ENCODE assay signal across 20 cellular contexts in genomic region chr3:20037255-20037996, GRCh38. TPM values are rescaled to one million over a fixed set of nuclear protein-coding genes. Genes with fewer than 3 reads are reported as not detected.
DNase-seq lines count a peak whose midpoint lies in the region; ATAC-seq and TF ChIP-seq lines count a peak whose summit lies in the region.
"Had no signal": no experiment of that assay in that cellular context is flagged by ENCODE, and none has a peak within 500 bp of the region (broad histone marks: within the 10 kb centered on the region; RNA-seq: fewer than 3 reads in every experiment).

No MANE protein-coding gene starts in this region.

- in situ Hi-C loops in astrocyte of the spinal cord (cut with HindIII; ENCODE audit: low sequenced_read_pairs), result no loop called here

- peaks cover 0 to 14% of the 10 kb centered on the region in 2 donors for H3K36me3 Mint-ChIP-seq in CD4-positive, alpha-beta memory T cell
- H3K36me3 Mint-ChIP-seq in HFFc6 (ENCODE audit: low read depth), result no peaks in the 10 kb centered on the region
- H3K36me3 Mint-ChIP-seq in naive thymus-derived CD8-positive, alpha-beta T cell, result no peaks in the 10 kb centered on the region
- H3K36me3 Mint-ChIP-seq: activated naive CD4-positive, alpha-beta T cell treated with anti-CD3 and anti-CD28 coated beads, Interleukin-2, amount 50 U/mL, for 24 hours; CD14-positive monocyte had no signal

- H3K4me1 ChIP-seq in CD4-positive, alpha-beta memory T cell (ENCODE audit: insufficient read depth, low read length), result peaks cover 27% of the 10 kb centered on the region
- peaks cover 11% of the 10 kb centered on the region for H3K4me1 ChIP-seq in mucosa of descending colon (ENCODE audit: low read depth)
- H3K4me1 ChIP-seq: testis had no signal

- H3K9me3 ChIP-seq in CD4-positive, alpha-beta memory T cell (ENCODE audit: control insufficient read depth in 1 of 2, low read length in 2 of 2), result no peaks in the 10 kb centered on the region
- no peaks in the 10 kb centered on the region for H3K9me3 ChIP-seq in mucosa of descending colon
- H3K9me3 ChIP-seq: lower lobe of right lung, MG63, testis had no signal

- H3K4me3 ChIP-seq in CD4-positive, alpha-beta memory T cell (ENCODE audit: low read length in 2 of 2), result no peak overlapping the region
- H3K4me3 ChIP-seq in astrocyte of the spinal cord (ENCODE audit: low read depth, low read length) (no peak overlapping the region), mucosa of descending colon (no peak overlapping the region)
- H3K4me3 ChIP-seq: lower lobe of right lung, MG63, testis had no signal

- H3K27me3 Mint-ChIP-seq in CD4-positive, alpha-beta memory T cell, result no peaks in the 10 kb centered on the region
- 0 out of 2 replicates have a peak, but pooled peaks cover 2% of the 10 kb centered on the region for H3K27me3 Mint-ChIP-seq in HFFc6 (ENCODE audit: insufficient read depth)
- H3K27me3 Mint-ChIP-seq in naive thymus-derived CD8-positive, alpha-beta T cell, result no peaks in the 10 kb centered on the region
- H3K27me3 Mint-ChIP-seq: activated naive CD4-positive, alpha-beta T cell treated with anti-CD3 and anti-CD28 coated beads, Interleukin-2, amount 50 U/mL, for 24 hours; central memory CD8-positive, alpha-beta T cell had no signal

- H3K27ac Mint-ChIP-seq in CD4-positive, alpha-beta memory T cell, result peak overlapping the region; percentile 76 to 99 (median 96)
- no peak overlapping the region for H3K27ac Mint-ChIP-seq in HFFc6
- peak overlapping the region in 9 of 10 donors; percentile 15 to 97 (median 91) for H3K27ac Mint-ChIP-seq in naive thymus-derived CD8-positive, alpha-beta T cell
- H3K27ac Mint-ChIP-seq: CD14-positive monocyte had no signal

- intact Hi-C loops in CD4-positive, alpha-beta memory T cell (cut with micrococcal nuclease), result no loop called here
- intact Hi-C loops in mucosa of descending colon (cut with DNase I, micrococcal nuclease), result no loop called here

- no peak for ATAC-seq in naive thymus-derived CD8-positive, alpha-beta T cell
- no peak for ATAC-seq in GM21825 (IDR thresholded peaks at IDR 0.05; ENCODE audit: unreplicated experiment)
- ATAC-seq in mucosa of descending colon, result no peak
- ATAC-seq in HG03139 (IDR thresholded peaks at IDR 0.05; ENCODE audit: unreplicated experiment), result no peak
- ATAC-seq: lower lobe of right lung, Panc1, sciatic nerve had no signal

- H3K4me1 Mint-ChIP-seq in CD4-positive, alpha-beta memory T cell, result peaks cover 18 to 39% (median 25%) of the 10 kb centered on the region in 4 donors
- H3K4me1 Mint-ChIP-seq in HFFc6 (ENCODE audit: low read depth), result peaks cover 22% of the 10 kb centered on the region
- H3K4me1 Mint-ChIP-seq in naive thymus-derived CD8-positive, alpha-beta T cell, result peaks cover 22 to 32% (median 28%) of the 10 kb centered on the region in 4 donors

- CTCF ChIA-PET in CD4-positive, alpha-beta memory T cell (lab: Charles Lee; ENCODE audit: partially characterized antibody), result no interaction called here

- H3K36me3 ChIP-seq in CD4-positive, alpha-beta memory T cell (ENCODE audit: insufficient read depth, low read length), result no peaks in the 10 kb centered on the region
- H3K36me3 ChIP-seq in mucosa of descending colon (ENCODE audit: low read depth), result no peaks in the 10 kb centered on the region
- H3K36me3 ChIP-seq: lower lobe of right lung, MG63 had no signal

- H3K9me3 Mint-ChIP-seq in CD4-positive, alpha-beta memory T cell, result peaks cover 0 to 2% (median 0%) of the 10 kb centered on the region in 8 donors
- no peaks in the 10 kb centered on the region for H3K9me3 Mint-ChIP-seq in HFFc6
- H3K9me3 Mint-ChIP-seq in naive thymus-derived CD8-positive, alpha-beta T cell, result no peaks in the 10 kb centered on the region
- H3K9me3 Mint-ChIP-seq: activated naive CD4-positive, alpha-beta T cell treated with anti-CD3 and anti-CD28 coated beads, Interleukin-2, amount 50 U/mL, for 24 hours; CD14-positive monocyte; central memory CD8-positive, alpha-beta T cell had no signal

- DNase-seq in CD4-positive, alpha-beta memory T cell, result no peak
- no peak for DNase-seq in HFFc6
- DNase-seq in astrocyte of the spinal cord (ENCODE audit: low read depth, low spot score), result no peak
- no peak for DNase-seq in naive thymus-derived CD8-positive, alpha-beta T cell
- DNase-seq in mucosa of descending colon, result no peak
- DNase-seq: activated CD4-positive, CD25-positive, alpha-beta regulatory T cell; GOT3; lower lobe of right lung; MG63; NCI-H187; NCI-H510A; stimulated activated CD4-positive, alpha-beta T cell treated with anti-CD3 and anti-CD28 coated beads, Interleukin-1b, Interleukin-23, amount 100 ng/mL, for 48 hours; testis had no signal

- H3K4me3 Mint-ChIP-seq in CD4-positive, alpha-beta memory T cell, result peak overlapping the region in 3 of 8 donors; percentile 3 to 91 (median 8)
- H3K4me3 Mint-ChIP-seq in HFFc6, result no peak overlapping the region
- peak overlapping the region in 2 of 10 donors; percentile 11 to 48 for H3K4me3 Mint-ChIP-seq in naive thymus-derived CD8-positive, alpha-beta T cell
- H3K4me3 Mint-ChIP-seq: activated naive CD4-positive, alpha-beta T cell treated with anti-CD3 and anti-CD28 coated beads, Interleukin-2, amount 50 U/mL, for 24 hours; CD14-positive monocyte; central memory CD8-positive, alpha-beta T cell had no signal

- POLR2A ChIA-PET in CD4-positive, alpha-beta memory T cell (lab: Charles Lee; ENCODE audit: partially characterized antibody), result interaction anchor here (5.6 kb wide), 1 partner anchor 89 kb away, joined by 62 read pairs; the partner anchor contains the start of gene RAB5A
- POLR2A ChIA-PET in naive thymus-derived CD8-positive, alpha-beta T cell (lab: Charles Lee), result interaction anchor here (0.8 kb wide), 1 partner anchor 149 kb away, joined by 4 read pairs; the partner anchor contains the start of gene SGO1

- peak; percentile 24; the same call in 1 of the 2 replicates for TF ChIP-seq CTCF in HFFc6 (IDR thresholded peaks at IDR 0.05)
- peak; percentile 12 for TF ChIP-seq CTCF in astrocyte of the spinal cord (IDR thresholded peaks at IDR 0.05; ENCODE audit: low read depth, low read length)
- no peak for TF ChIP-seq CTCF in mucosa of descending colon (IDR thresholded peaks at IDR 0.05)

- peak overlapping the region; percentile 79 for H3K27ac ChIP-seq in CD4-positive, alpha-beta memory T cell (ENCODE audit: low read depth, low read length)
- H3K27ac ChIP-seq: lower lobe of right lung, testis had no signal

- no peaks in the 10 kb centered on the region for H3K27me3 ChIP-seq in CD4-positive, alpha-beta memory T cell (ENCODE audit: insufficient read depth, low read length)
- H3K27me3 ChIP-seq: MG63, testis had no signal

RNA-seq across cellular contexts. Expression of gene KAT2B, which starts 2.8 kb away (rescaled TPM):
- 10 to 100 TPM; 81.3 to 85.9 TPM for total RNA-seq in CD4-positive, alpha-beta memory T cell
- polyA plus RNA-seq in CD4-positive, alpha-beta memory T cell, result 10 to 100 TPM in 1 of 2 donors, 1 to 10 TPM in 1; 4.3 to 11.5 TPM
- total RNA-seq in HFFc6 (2021; fragmentation: NEBNext Ultra II Directional; extraction: Animal tissue kit (Norgen Biotek cat#: 25700)), result 10 to 100 TPM in 4 of 6 experiments, 1 to 10 TPM in 2; 8.3 to 17.3 (median 12.5) TPM
- 10 to 100 TPM; 52.0 to 60.2 TPM for total RNA-seq in naive thymus-derived CD8-positive, alpha-beta T cell
- polyA plus RNA-seq in naive thymus-derived CD8-positive, alpha-beta T cell, result 1 to 10 TPM; 2.9 to 5.9 (median 2.9) TPM
- 10 to 100 TPM; 27.2 to 49.1 (median 27.5) TPM for total RNA-seq in mucosa of descending colon

RNA-seq across cellular contexts. Expression of gene PP2D1, which starts 25.4 kb away (rescaled TPM):
- total RNA-seq in CD4-positive, alpha-beta memory T cell, result not detected
- under 1 TPM; 0.40 to 0.46 TPM for polyA plus RNA-seq in CD4-positive, alpha-beta memory T cell
- total RNA-seq in HFFc6 (2021; fragmentation: NEBNext Ultra II Directional; extraction: Animal tissue kit (Norgen Biotek cat#: 25700)), result not detected
- not detected for total RNA-seq in naive thymus-derived CD8-positive, alpha-beta T cell
- polyA plus RNA-seq in naive thymus-derived CD8-positive, alpha-beta T cell, result under 1 TPM; 0.33 to 0.98 (median 0.34) TPM
- not detected for total RNA-seq in mucosa of descending colon
- total RNA-seq: lower lobe of right lung, sciatic nerve had no signal
